In the genomic region with DNA sequence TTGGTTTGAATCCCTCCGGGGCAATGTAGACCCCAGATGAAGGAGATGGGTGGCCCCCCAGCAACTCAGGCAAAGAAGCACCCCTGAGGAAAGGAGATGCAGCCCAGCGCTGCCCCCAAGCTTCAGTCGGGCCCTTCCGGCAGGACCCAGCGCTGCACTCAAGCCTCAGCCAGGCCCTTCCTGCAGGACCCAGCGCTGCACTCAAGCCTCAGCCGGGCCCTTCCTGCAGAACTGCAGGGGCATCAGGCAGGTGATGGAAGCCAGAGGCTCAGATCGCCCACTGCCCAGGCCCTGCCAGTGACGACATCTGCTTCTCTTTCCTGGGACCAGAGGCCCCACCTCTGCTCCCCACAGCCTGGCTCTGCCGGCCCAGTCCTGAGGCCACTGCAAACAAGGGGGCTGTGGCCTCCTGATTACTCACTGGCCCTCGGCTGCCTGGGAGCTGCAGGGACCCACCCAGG, we compare ENCODE assay signal across 19 cellular contexts. TPM values are rescaled to one million over a fixed set of nuclear protein-coding genes. Genes with fewer than 3 reads are reported as not detected.
DNase-seq lines count a peak whose midpoint lies in the region; ATAC-seq, FAIRE-seq and TF ChIP-seq lines count a peak whose summit lies in the region.
"Had no signal": no experiment of that assay in that cellular context is flagged by ENCODE, and none has a peak within 500 bp of the region (broad histone marks: within the 10 kb centered on the region; RNA-seq: fewer than 3 reads in every experiment).

No MANE protein-coding gene starts in this region.

- H3F3A ChIP-seq in SK-N-SH (replicated peaks; ENCODE audit: insufficient read depth) = peaks cover 3% of the 10 kb centered on the region

- no peak overlapping the region for H3K18ac ChIP-seq in H1 (ENCODE audit: extremely low read depth, low read length)

- peaks cover 2% of the 10 kb centered on the region; the same call in 1 of the 2 replicates for H3K79me1 ChIP-seq in H1 (ENCODE audit: low read depth, low read length)

- no peaks in the 10 kb centered on the region for H3K9me3 ChIP-seq in SK-N-SH
- peaks cover 1 to 14% of the 10 kb centered on the region in 2 experiments; a peak in 3 of 4 replicates for H3K9me3 ChIP-seq in H1 (ENCODE audit: insufficient read depth in 2 of 2, low read depth in 1 of 2, low read length in 1 of 2)
- H3K9me3 ChIP-seq: A549 had no signal

- H4K20me1 ChIP-seq in SK-N-SH (ENCODE audit: insufficient read depth) = no peaks in the 10 kb centered on the region
- H4K20me1 ChIP-seq in H1 (replicated peaks in 1 of 2; ENCODE audit: control insufficient read depth in 1 of 2, insufficient read depth in 2 of 2, low read length in 2 of 2) = peaks cover 0 to 2% of the 10 kb centered on the region in 2 experiments

- H3K36me3 ChIP-seq in SK-N-SH (replicated peaks in 1 of 2; ENCODE audit: control insufficient read depth in 1 of 2, insufficient read depth in 2 of 2, low read length in 1 of 2) (no peaks in the 10 kb centered on the region), H1 (ENCODE audit: control insufficient read depth in 2 of 4, insufficient read depth in 4 of 4, low read length in 3 of 4) (peaks cover 0 to 6% (median 0%) of the 10 kb centered on the region in 4 experiments; a peak in 1 of 8 replicates)

- H2BK120ac ChIP-seq in H1 (replicated peaks; ENCODE audit: low read depth, low read length) = no peak overlapping the region

- no peak overlapping the region for H4K5ac ChIP-seq in H1 (ENCODE audit: insufficient read length, low read depth, low read length)

- H3K23me2 ChIP-seq in H1 (ENCODE audit: low read depth, low read length) = peaks cover 10% of the 10 kb centered on the region; the same call in 1 of the 2 replicates

- CTCF ChIA-PET in SK-N-SH (lab: Yijun Ruan, JAX) (interaction anchor here (2.1 kb wide), 1 partner anchor 68 kb away, joined by 6 read pairs; no protein-coding TSS in a partner anchor), H1 (lab: Charles Lee; ENCODE audit: partially characterized antibody) (no interaction called here)

- H3K56ac ChIP-seq in H1 (replicated peaks; ENCODE audit: insufficient read length, low read depth, low read length) = no peak overlapping the region

- TF ChIP-seq CTCF in SK-N-SH (IDR thresholded peaks at IDR 0.05) (no peak), H1 (IDR thresholded peaks at IDR 0.05; ENCODE audit: control extremely low read depth in 1 of 3, insufficient read depth in 1 of 3, low read depth in 1 of 3, low read length in 3 of 3) (no peak)

- H3K23ac ChIP-seq in H1 (ENCODE audit: insufficient read length) = no peak overlapping the region

- H2BK15ac ChIP-seq in H1 (ENCODE audit: low read length) = no peak overlapping the region

- H3K9ac ChIP-seq in SK-N-SH (no peak overlapping the region), H1 (replicated peaks in 1 of 4; ENCODE audit: extremely low read depth in 1 of 4, low read depth in 3 of 4, low read length in 3 of 4) (no peak overlapping the region)

- no peak overlapping the region for H2BK12ac ChIP-seq in H1 (ENCODE audit: low read depth, low read length)

- peak; percentile 37 for ATAC-seq in SK-N-SH treated with all-trans-retinoic acid at 6 μM for 48 hours
- ATAC-seq in GM21447 (IDR thresholded peaks at IDR 0.05; ENCODE audit: unreplicated experiment) = no peak

- no peak overlapping the region for H3K4ac ChIP-seq in H1 (replicated peaks; ENCODE audit: insufficient read length, low read depth, low read length)

- H2BK5ac ChIP-seq in H1 (ENCODE audit: low read depth, low read length) = no peak overlapping the region

- no peaks in the 10 kb centered on the region for H3K9me2 ChIP-seq in SK-N-SH

- H3K27ac ChIP-seq in SK-N-SH (ENCODE audit: low read depth in 2 of 2, low read length in 1 of 2) (no peak overlapping the region), H1 (ENCODE audit: low read depth, low read length) (no peak overlapping the region), substantia nigra (ENCODE audit: low read depth, low read length, poor library complexity, severe bottlenecking) (peak overlapping the region; percentile 79)
- H3K27ac ChIP-seq: 22Rv1, A549, C4-2B had no signal

- no peak for TF ChIP-seq EP300 in SK-N-SH (IDR thresholded peaks at IDR 0.05; ENCODE audit: borderline replicate concordance in 1 of 2, low read depth in 1 of 2, low read length in 1 of 2)
- TF ChIP-seq EP300 in H1 (IDR thresholded peaks at IDR 0.05; ENCODE audit: borderline replicate concordance in 1 of 2, low read depth in 2 of 2, low read length in 2 of 2) = no peak

- no peak overlapping the region for H2AFZ ChIP-seq in SK-N-SH (ENCODE audit: low read depth)
- no peak overlapping the region for H2AFZ ChIP-seq in H1 (ENCODE audit: low read length)

- no peak for DNase-seq in SK-N-SH
- DNase-seq in H1 (ENCODE audit: low read depth in 1 of 2, low spot score in 2 of 2) = no peak
- DNase-seq in substantia nigra (lab: John Stamatoyannopoulos, UW) = peak in 3 of 49 donors; percentile 22 to 28 (median 25)
- no peak for DNase-seq in NCI-H2081 (lab: John Stamatoyannopoulos, UW)
- no peak for DNase-seq in KG1 (lab: John Stamatoyannopoulos, UW)
- DNase-seq: AML-193; CD4-positive, alpha-beta T cell; DMS153; DMS79; GDM1; GOT3; H9 had no signal

- H2BK20ac ChIP-seq in H1 (ENCODE audit: low read length) = no peak overlapping the region

- POLR2A ChIA-PET in SK-N-SH (lab: Yijun Ruan, JAX) = no interaction called here
- POLR2A ChIA-PET in H1 (lab: Charles Lee; ENCODE audit: partially characterized antibody) = no interaction called here

- H3K4me3 ChIP-seq in SK-N-SH (ENCODE audit: low read depth in 2 of 2, low read length in 1 of 2) = no peak overlapping the region
- no peak overlapping the region for H3K4me3 ChIP-seq in H1 (ENCODE audit: extremely low read depth in 1 of 4, insufficient read depth in 2 of 4, low read depth in 3 of 4, low read length in 4 of 4)
- H3K4me3 ChIP-seq: A549 had no signal

- no peak for TF ChIP-seq POLR2A in H1 (IDR thresholded peaks at IDR 0.05; ENCODE audit: control extremely low read depth in 1 of 2, low read depth in 2 of 2, low read length in 2 of 2)

- FAIRE-seq in H1 (lab: Jason Lieb, UNC) = no peak
- FAIRE-seq: A549, GM12892, GM18507 had no signal

- H3K79me2 ChIP-seq in SK-N-SH (ENCODE audit: insufficient read depth) = no peaks in the 10 kb centered on the region
- no peaks in the 10 kb centered on the region for H3K79me2 ChIP-seq in H1 (ENCODE audit: control insufficient read depth in 1 of 2, insufficient read depth in 2 of 2, low read length in 2 of 2)

- peaks cover 85% of the 10 kb centered on the region for H3K27me3 ChIP-seq in SK-N-SH (ENCODE audit: insufficient read depth)
- no peaks in the 10 kb centered on the region for H3K27me3 ChIP-seq in H1 (replicated peaks in 1 of 4; ENCODE audit: control insufficient read depth in 3 of 4, extremely low read depth in 1 of 4, insufficient read depth in 3 of 4, low read length in 3 of 4)

- no peak overlapping the region for H3K14ac ChIP-seq in H1 (ENCODE audit: insufficient read length)

- no peak overlapping the region for H4K91ac ChIP-seq in H1 (replicated peaks; ENCODE audit: insufficient read length, low read length)

- H2AK5ac ChIP-seq in H1 (ENCODE audit: low read depth, low read length) = no peak overlapping the region

- H3K4me2 ChIP-seq in SK-N-SH = no peak overlapping the region
- H3K4me2 ChIP-seq in H1 (ENCODE audit: insufficient read depth in 1 of 2, low read depth in 2 of 2, low read length in 2 of 2) = no peak overlapping the region
- H3K4me2 ChIP-seq: A549 had no signal

- TF ChIP-seq RAD21 in SK-N-SH (IDR thresholded peaks at IDR 0.05; ENCODE audit: low read length) = no peak
- TF ChIP-seq RAD21 in H1 (IDR thresholded peaks at IDR 0.05 in 1 of 2, conservative IDR thresholded peaks at IDR 0.05 in 1 of 2; ENCODE audit: low read depth in 2 of 2, low read length in 2 of 2) = no peak

- H4K8ac ChIP-seq in H1 (ENCODE audit: extremely low read depth, insufficient read depth, low read length) = peak overlapping the region; percentile 79; the same call in 1 of the 2 replicates

- 0% methylated on average over 10 of the region's 11 CpGs for WGBS in SK-N-SH (ENCODE audit: low lambda C conversion rate)
- WGBS in H1 (ENCODE audit: extremely low coverage in 1 of 2, insufficient coverage in 1 of 2, insufficient read length in 1 of 2, insufficient replicate concordance in 2 of 2, low coverage in 1 of 2, low lambda C conversion rate in 2 of 2, missing lambda C conversion rate in 1 of 2), 2 experiments = 91% methylated on average over 9 of the region's 11 CpGs; no CpG with 5 or more reads in 1 of the 2 experiments

- no peaks in the 10 kb centered on the region for H3K4me1 ChIP-seq in SK-N-SH (ENCODE audit: control insufficient read depth in 1 of 2, insufficient read depth in 2 of 2, low read depth in 1 of 2, low read length in 1 of 2)
- H3K4me1 ChIP-seq in H1 (replicated peaks in 1 of 4; ENCODE audit: control insufficient read depth in 3 of 4, insufficient read depth in 4 of 4, low read length in 3 of 4) = no peaks in the 10 kb centered on the region
- H3K4me1 ChIP-seq: A549 had no signal

TF ChIP-seq in SK-N-SH, 30 proteins besides CTCF, POLR2A, EP300 and RAD21 (continues in another document):
- TF ChIP-seq ELF1 (IDR thresholded peaks at IDR 0.05) = no peak

RNA-seq across cellular contexts. Expression of gene SOX8, which starts 7.8 kb away (rescaled TPM):
- polyA plus RNA-seq in SK-N-SH (2012; rRNA removed) (not detected in 2 replicates), H1 (2011; rRNA removed) (2.2 and 4.5 TPM in 2 replicates)
- not detected in 2 replicates for polyA plus RNA-seq in SK-N-SH (2012; cell fraction: cytosol; rRNA removed)
- not detected in 2 replicates for polyA plus RNA-seq in SK-N-SH (2012; cell fraction: nucleus; rRNA removed)
- total RNA-seq in H1 (2021; fragmentation: NEBNext Ultra II Directional; extraction: Animal tissue kit (Norgen Biotek cat#: 25700)) = 5.7 and 6.4 TPM in 2 replicates
- 3.4 TPM for polyA plus RNA-seq in H1 (2011; cell fraction: cytosol; rRNA removed)
- polyA plus RNA-seq in H1 (2011; cell fraction: nucleus; rRNA removed) = 6.4 TPM
- polyA plus RNA-seq in H1 (2012, experiment 1 of 2) = 2.6 to 3.6 TPM (median 3.4 TPM) in 4 replicates
- polyA plus RNA-seq in H1 (2012, experiment 2 of 2) = 3.8 TPM
- 4.4 TPM for polyA plus RNA-seq in H1 (2013, experiment 1 of 2)
- 4.6 TPM for polyA plus RNA-seq in H1 (2013, experiment 2 of 2)
- polyA minus RNA-seq in H1 (2011; rRNA and poly(A)+ RNA removed) = 0.51 and 1.2 TPM in 2 replicates
- 1.8 TPM for polyA minus RNA-seq in H1 (2011; cell fraction: cytosol; rRNA and poly(A)+ RNA removed)
- polyA minus RNA-seq in H1 (2011; cell fraction: nucleus; rRNA and poly(A)+ RNA removed) = 3.5 TPM

RNA-seq across cellular contexts. Expression of gene LMF1, which starts 18.6 kb away (rescaled TPM):
- 5.7 and 8.2 TPM in 2 replicates for polyA plus RNA-seq in SK-N-SH (2012; rRNA removed)
- 3.0 and 5.1 TPM in 2 replicates for polyA plus RNA-seq in SK-N-SH (2012; cell fraction: cytosol; rRNA removed)
- 22.6 and 22.9 TPM in 2 replicates for polyA plus RNA-seq in SK-N-SH (2012; cell fraction: nucleus; rRNA removed)
- 3.5 and 5.1 TPM in 2 replicates for total RNA-seq in H1 (2021; fragmentation: NEBNext Ultra II Directional; extraction: Animal tissue kit (Norgen Biotek cat#: 25700))
- 9.0 and 9.1 TPM in 2 replicates for polyA plus RNA-seq in H1 (2011; rRNA removed)
- 3.9 TPM for polyA plus RNA-seq in H1 (2011; cell fraction: cytosol; rRNA removed)
- 13.2 TPM for polyA plus RNA-seq in H1 (2011; cell fraction: nucleus; rRNA removed)
- polyA plus RNA-seq in H1 (2012, experiment 1 of 2) = 3.0 to 6.8 TPM (median 5.8 TPM) in 4 replicates
- polyA plus RNA-seq in H1 (2012, experiment 2 of 2) = 4.3 TPM
- 4.6 TPM for polyA plus RNA-seq in H1 (2013, experiment 1 of 2)
- 4.0 TPM for polyA plus RNA-seq in H1 (2013, experiment 2 of 2)
- polyA minus RNA-seq in H1 (2011; rRNA and poly(A)+ RNA removed) = 9.2 and 12.6 TPM in 2 replicates
- polyA minus RNA-seq in H1 (2011; cell fraction: cytosol; rRNA and poly(A)+ RNA removed) = 2.3 TPM
- polyA minus RNA-seq in H1 (2011; cell fraction: nucleus; rRNA and poly(A)+ RNA removed) = 11.4 TPM
